In the genomic region with DNA sequence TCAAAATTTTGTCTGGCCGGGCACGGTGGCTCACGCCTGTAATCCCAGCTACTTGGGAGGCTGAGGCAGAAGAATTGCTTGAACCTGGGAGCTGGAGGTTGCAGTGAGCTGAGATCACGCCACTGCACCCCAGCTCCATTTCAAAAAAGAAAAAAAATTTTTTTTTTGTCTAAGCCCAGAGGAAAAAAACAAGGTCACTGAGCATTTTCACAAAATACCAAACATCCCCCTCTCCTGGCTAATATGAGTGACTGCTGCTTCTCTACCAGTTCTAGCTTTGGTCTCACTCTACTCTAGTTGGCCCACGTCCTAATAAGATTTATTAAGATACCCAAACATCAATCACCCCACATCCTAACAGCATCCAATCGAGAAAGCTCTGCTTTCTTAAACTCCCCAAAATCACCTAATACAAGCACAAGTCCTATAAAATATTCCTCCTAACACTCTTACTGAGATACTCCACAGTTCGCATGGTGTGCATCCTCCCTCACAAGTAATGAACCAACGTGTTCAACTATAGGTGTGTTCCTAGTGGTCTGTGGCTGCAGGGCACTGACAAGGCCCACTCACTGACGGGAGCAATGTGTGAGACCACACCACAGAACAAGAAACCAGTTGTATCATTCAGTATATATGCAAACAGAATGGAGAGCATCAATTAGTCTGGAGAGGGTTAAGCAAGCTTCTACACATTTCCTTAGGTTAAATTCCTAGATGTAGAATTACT, we compare ENCODE assay signal across 1 cellular context.
A peak's percentile ranks its signal among the peaks of the same experiment; 100 is the strongest.
TF ChIP-seq lines count a peak whose summit lies in the region.

No MANE protein-coding gene starts in this region.

TF ChIP-seq in HepG2, 621 proteins besides CTCF, POLR2A, EP300 and RAD21 (continued from another document):
- no peak for TF ChIP-seq MNT (IDR thresholded peaks at IDR 0.05)
- TF ChIP-seq ISX (CRISPR knock-in tag; conservative IDR thresholded peaks at IDR 0.05) = no peak
- no peak for TF ChIP-seq ZNF850 (CRISPR knock-in tag; conservative IDR thresholded peaks at IDR 0.05)
- no peak for TF ChIP-seq XRCC5 (optimal IDR thresholded peaks at IDR 0.05; ENCODE audit: low read length)
- 0 out of 2 replicates have a peak, but pooled peaks have one; percentile 14 for TF ChIP-seq KAT8 (CRISPR knock-in tag; IDR thresholded peaks at IDR 0.05)
- peak; percentile 52 for TF ChIP-seq STAG1 (CRISPR knock-in tag; IDR thresholded peaks at IDR 0.05)
- TF ChIP-seq ZBTB44 (CRISPR knock-in tag; IDR thresholded peaks at IDR 0.05) = no peak
- TF ChIP-seq TBP (CRISPR knock-in tag; IDR thresholded peaks at IDR 0.05) = no peak
- no peak for TF ChIP-seq KDM6A (CRISPR knock-in tag; IDR thresholded peaks at IDR 0.05; ENCODE audit: low read depth)
- TF ChIP-seq, protein P1, sequence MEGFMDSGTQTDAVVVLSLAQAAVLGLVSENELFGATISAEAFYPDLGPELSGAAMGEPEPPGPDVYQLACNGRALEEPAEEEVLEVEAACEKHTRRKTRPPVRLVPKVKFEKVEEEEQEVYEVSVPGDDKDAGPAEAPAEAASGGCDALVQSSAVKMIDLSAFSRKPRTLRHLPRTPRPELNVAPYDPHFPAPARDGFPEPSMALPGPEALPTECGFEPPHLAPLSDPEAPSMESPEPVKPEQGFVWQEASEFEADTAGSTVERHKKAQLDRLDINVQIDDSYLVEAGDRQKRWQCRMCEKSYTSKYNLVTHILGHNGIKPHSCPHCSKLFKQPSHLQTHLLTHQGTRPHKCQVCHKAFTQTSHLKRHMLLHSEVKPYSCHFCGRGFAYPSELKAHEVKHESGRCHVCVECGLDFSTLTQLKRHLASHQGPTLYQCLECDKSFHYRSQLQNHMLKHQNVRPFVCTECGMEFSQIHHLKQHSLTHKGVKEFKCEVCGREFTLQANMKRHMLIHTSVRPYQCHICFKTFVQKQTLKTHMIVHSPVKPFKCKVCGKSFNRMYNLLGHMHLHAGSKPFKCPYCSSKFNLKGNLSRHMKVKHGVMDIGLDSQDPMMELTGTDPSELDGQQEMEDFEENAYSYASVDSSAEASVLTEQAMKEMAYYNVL (CRISPR knock-in tag; IDR thresholded peaks at IDR 0.05; ENCODE audit: borderline replicate concordance) = no peak
- TF ChIP-seq SMC3 (IDR thresholded peaks at IDR 0.05; ENCODE audit: low read length) = peak; percentile 78
- TF ChIP-seq SMYD3 (CRISPR knock-in tag; IDR thresholded peaks at IDR 0.05) = no peak
- TF ChIP-seq, protein P2, sequence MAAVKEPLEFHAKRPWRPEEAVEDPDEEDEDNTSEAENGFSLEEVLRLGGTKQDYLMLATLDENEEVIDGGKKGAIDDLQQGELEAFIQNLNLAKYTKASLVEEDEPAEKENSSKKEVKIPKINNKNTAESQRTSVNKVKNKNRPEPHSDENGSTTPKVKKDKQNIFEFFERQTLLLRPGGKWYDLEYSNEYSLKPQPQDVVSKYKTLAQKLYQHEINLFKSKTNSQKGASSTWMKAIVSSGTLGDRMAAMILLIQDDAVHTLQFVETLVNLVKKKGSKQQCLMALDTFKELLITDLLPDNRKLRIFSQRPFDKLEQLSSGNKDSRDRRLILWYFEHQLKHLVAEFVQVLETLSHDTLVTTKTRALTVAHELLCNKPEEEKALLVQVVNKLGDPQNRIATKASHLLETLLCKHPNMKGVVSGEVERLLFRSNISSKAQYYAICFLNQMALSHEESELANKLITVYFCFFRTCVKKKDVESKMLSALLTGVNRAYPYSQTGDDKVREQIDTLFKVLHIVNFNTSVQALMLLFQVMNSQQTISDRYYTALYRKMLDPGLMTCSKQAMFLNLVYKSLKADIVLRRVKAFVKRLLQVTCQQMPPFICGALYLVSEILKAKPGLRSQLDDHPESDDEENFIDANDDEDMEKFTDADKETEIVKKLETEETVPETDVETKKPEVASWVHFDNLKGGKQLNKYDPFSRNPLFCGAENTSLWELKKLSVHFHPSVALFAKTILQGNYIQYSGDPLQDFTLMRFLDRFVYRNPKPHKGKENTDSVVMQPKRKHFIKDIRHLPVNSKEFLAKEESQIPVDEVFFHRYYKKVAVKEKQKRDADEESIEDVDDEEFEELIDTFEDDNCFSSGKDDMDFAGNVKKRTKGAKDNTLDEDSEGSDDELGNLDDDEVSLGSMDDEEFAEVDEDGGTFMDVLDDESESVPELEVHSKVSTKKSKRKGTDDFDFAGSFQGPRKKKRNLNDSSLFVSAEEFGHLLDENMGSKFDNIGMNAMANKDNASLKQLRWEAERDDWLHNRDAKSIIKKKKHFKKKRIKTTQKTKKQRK (IDR thresholded peaks at IDR 0.05; ENCODE audit: low read length) = no peak
- TF ChIP-seq MEF2D (CRISPR knock-in tag; IDR thresholded peaks at IDR 0.05) = no peak
- TF ChIP-seq FOSL2 (CRISPR knock-in tag; IDR thresholded peaks at IDR 0.05) = no peak
- no peak for TF ChIP-seq LCORL (IDR thresholded peaks at IDR 0.05)
- TF ChIP-seq LCORL (CRISPR knock-in tag; IDR thresholded peaks at IDR 0.05) = 0 out of 2 replicates have a peak, but pooled peaks have one; percentile 37
- no peak for TF ChIP-seq NR2F6 (IDR thresholded peaks at IDR 0.05)
- 0 out of 2 replicates have a peak, but pooled peaks have one; percentile 13 for TF ChIP-seq NR2F6 (CRISPR knock-in tag; IDR thresholded peaks at IDR 0.05)
- TF ChIP-seq TP53 (CRISPR knock-in tag; conservative IDR thresholded peaks at IDR 0.05) = no peak
- TF ChIP-seq JUN (CRISPR knock-in tag; IDR thresholded peaks at IDR 0.05) = no peak
- no peak for TF ChIP-seq CHD4 (IDR thresholded peaks at IDR 0.05; ENCODE audit: borderline replicate concordance, low read length)
- TF ChIP-seq HOXA3 (CRISPR knock-in tag; IDR thresholded peaks at IDR 0.05) = no peak
- TF ChIP-seq ARNTL (CRISPR knock-in tag; IDR thresholded peaks at IDR 0.05) = no peak
- TF ChIP-seq ZNF362 (CRISPR knock-in tag; IDR thresholded peaks at IDR 0.05; ENCODE audit: borderline replicate concordance) = peak; percentile 78; the same call in 1 of the 2 replicates
- no peak for TF ChIP-seq E2F5 (CRISPR knock-in tag; conservative IDR thresholded peaks at IDR 0.05)
- no peak for TF ChIP-seq GATAD1 (CRISPR knock-in tag; IDR thresholded peaks at IDR 0.05)
- TF ChIP-seq, protein P3, sequence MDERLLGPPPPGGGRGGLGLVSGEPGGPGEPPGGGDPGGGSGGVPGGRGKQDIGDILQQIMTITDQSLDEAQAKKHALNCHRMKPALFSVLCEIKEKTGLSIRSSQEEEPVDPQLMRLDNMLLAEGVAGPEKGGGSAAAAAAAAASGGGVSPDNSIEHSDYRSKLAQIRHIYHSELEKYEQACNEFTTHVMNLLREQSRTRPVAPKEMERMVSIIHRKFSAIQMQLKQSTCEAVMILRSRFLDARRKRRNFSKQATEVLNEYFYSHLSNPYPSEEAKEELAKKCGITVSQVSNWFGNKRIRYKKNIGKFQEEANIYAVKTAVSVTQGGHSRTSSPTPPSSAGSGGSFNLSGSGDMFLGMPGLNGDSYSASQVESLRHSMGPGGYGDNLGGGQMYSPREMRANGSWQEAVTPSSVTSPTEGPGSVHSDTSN (CRISPR knock-in tag; IDR thresholded peaks at IDR 0.05) = no peak
- no peak for TF ChIP-seq ZNF556 (CRISPR knock-in tag; IDR thresholded peaks at IDR 0.05; ENCODE audit: borderline replicate concordance)
- TF ChIP-seq JUNB (CRISPR knock-in tag; IDR thresholded peaks at IDR 0.05; ENCODE audit: borderline replicate concordance) = no peak
- TF ChIP-seq ZNF781 (CRISPR knock-in tag; IDR thresholded peaks at IDR 0.05; ENCODE audit: borderline replicate concordance, not compliant biosample characterization) = no peak
- TF ChIP-seq CCAR2 (optimal IDR thresholded peaks at IDR 0.05; ENCODE audit: low read depth, low read length) = no peak
